Comparison of ENCODE assay signal across 15 cellular contexts in genomic region chr5:156186760-156187159, GRCh38.
DNase-seq lines count a peak whose midpoint lies in the region; ATAC-seq and TF ChIP-seq lines count a peak whose summit lies in the region.
"Had no signal": no experiment of that assay in that cellular context is flagged by ENCODE, and none has a peak within 500 bp of the region (broad histone marks: within the 10 kb centered on the region; RNA-seq: fewer than 3 reads in every experiment).

No MANE protein-coding gene starts in this region.

- no peak overlapping the region for H2AFZ ChIP-seq in fibroblast of lung (ENCODE audit: low read length)

- no peaks in the 10 kb centered on the region for H3K27me3 ChIP-seq in fibroblast of lung (ENCODE audit: control insufficient read depth, insufficient read depth, low read length)
- H3K27me3 ChIP-seq in skeletal muscle satellite cell (ENCODE audit: control insufficient read depth, insufficient read depth, low read length): no peaks in the 10 kb centered on the region
- no peaks in the 10 kb centered on the region for H3K27me3 ChIP-seq in naive thymus-derived CD4-positive, alpha-beta T cell (ENCODE audit: control insufficient read depth in 2 of 2, insufficient read depth in 2 of 2, low read length in 2 of 2)

- DNase-seq in AG08395 (ENCODE audit: low spot score) (peak; percentile 58), HCEC 1CT (peak; percentile 80), fibroblast of lung (ENCODE audit: low read depth in 2 of 2) (peak; percentile 34 to 46), GM19240 (ENCODE audit: insufficient read length, low spot score) (no peak)
- DNase-seq in naive thymus-derived CD4-positive, alpha-beta T cell: no peak
- DNase-seq: CD8-positive, alpha-beta T cell; DMS79 treated with DMSO at 0.1 percent for 48 hours; NCI-H1048; NCI-H1694; NCI-H2107; NCI-H2227 treated with DMSO at 0.1 percent for 48 hours; NCI-H524 had no signal

- H3K4me2 ChIP-seq in fibroblast of lung (ENCODE audit: extremely low read depth, insufficient read depth, low read length) (no peak overlapping the region), skeletal muscle satellite cell (ENCODE audit: low read length) (peak overlapping the region; percentile 2)

- ATAC-seq in naive thymus-derived CD4-positive, alpha-beta T cell: no peak
- no peak for ATAC-seq in GM19328 (IDR thresholded peaks at IDR 0.05; ENCODE audit: unreplicated experiment)
- ATAC-seq: CD8-positive, alpha-beta T cell; Right ventricle myocardium inferior had no signal

- H3K4me1 ChIP-seq in fibroblast of lung (ENCODE audit: control insufficient read depth, extremely low read depth, insufficient read depth, low read length): no peaks in the 10 kb centered on the region
- peaks cover 26% of the 10 kb centered on the region for H3K4me1 ChIP-seq in skeletal muscle satellite cell (ENCODE audit: control insufficient read depth, insufficient read depth, low read length)
- no peaks in the 10 kb centered on the region for H3K4me1 ChIP-seq in naive thymus-derived CD4-positive, alpha-beta T cell (ENCODE audit: control insufficient read depth in 2 of 2, insufficient read depth in 2 of 2, low read length in 2 of 2)

- no peaks in the 10 kb centered on the region for H3K9me3 ChIP-seq in fibroblast of lung (ENCODE audit: control insufficient read depth, insufficient read depth, low read depth, low read length)
- no peaks in the 10 kb centered on the region for H3K9me3 ChIP-seq in skeletal muscle satellite cell (replicated peaks; ENCODE audit: low read length)
- no peaks in the 10 kb centered on the region for H3K9me3 ChIP-seq in naive thymus-derived CD4-positive, alpha-beta T cell (ENCODE audit: control insufficient read depth in 2 of 3, low read length in 3 of 3)

- H3K4me1 Mint-ChIP-seq in naive thymus-derived CD4-positive, alpha-beta T cell: no peaks in the 10 kb centered on the region

- no peaks in the 10 kb centered on the region for H3K79me2 ChIP-seq in fibroblast of lung (ENCODE audit: control insufficient read depth, insufficient read depth, low read length)

- intact Hi-C loops in naive thymus-derived CD4-positive, alpha-beta T cell (cut with micrococcal nuclease): no loop called here

- POLR2A ChIA-PET in naive thymus-derived CD4-positive, alpha-beta T cell (lab: Charles Lee): no interaction called here

- TF ChIP-seq CTCF in fibroblast of lung (conservative IDR thresholded peaks at IDR 0.05 in 1 of 2, IDR thresholded peaks at IDR 0.05 in 1 of 2; ENCODE audit: low read depth in 1 of 2, low read length in 2 of 2): no peak

- H3K4me3 Mint-ChIP-seq in naive thymus-derived CD4-positive, alpha-beta T cell: no peak overlapping the region
- H3K4me3 Mint-ChIP-seq: CD8-positive, alpha-beta T cell had no signal

- CTCF ChIA-PET in naive thymus-derived CD4-positive, alpha-beta T cell (lab: Charles Lee): no interaction called here

- H3K36me3 ChIP-seq in fibroblast of lung (ENCODE audit: control insufficient read depth, insufficient read depth, low read length) (no peaks in the 10 kb centered on the region), skeletal muscle satellite cell (ENCODE audit: insufficient read depth, low read length) (no peaks in the 10 kb centered on the region)
- H3K36me3 ChIP-seq in naive thymus-derived CD4-positive, alpha-beta T cell (ENCODE audit: control insufficient read depth in 2 of 3, insufficient read depth in 3 of 3, low read length in 3 of 3): no peaks in the 10 kb centered on the region

- H3K36me3 Mint-ChIP-seq in naive thymus-derived CD4-positive, alpha-beta T cell: no peaks in the 10 kb centered on the region
- H3K36me3 Mint-ChIP-seq: CD8-positive, alpha-beta T cell had no signal

- H3K27me3 Mint-ChIP-seq in naive thymus-derived CD4-positive, alpha-beta T cell: peaks cover 0 to 23% (median 13%) of the 10 kb centered on the region in 5 donors

- no peak overlapping the region for H3K9ac ChIP-seq in fibroblast of lung (ENCODE audit: insufficient read depth, low read length)
- peak overlapping the region; percentile 15 for H3K9ac ChIP-seq in skeletal muscle satellite cell (ENCODE audit: low read depth, low read length)

- H4K20me1 ChIP-seq in fibroblast of lung (ENCODE audit: control insufficient read depth, extremely low read depth, insufficient read depth, low read length): no peaks in the 10 kb centered on the region

- H3K27ac ChIP-seq in fibroblast of lung (ENCODE audit: insufficient read depth, low read length): no peak overlapping the region
- no peak overlapping the region for H3K27ac ChIP-seq in naive thymus-derived CD4-positive, alpha-beta T cell (ENCODE audit: low read depth, low read length)

- no peak overlapping the region for H3K4me3 ChIP-seq in fibroblast of lung (replicated peaks in 1 of 4; ENCODE audit: control extremely low read depth in 1 of 4, insufficient read depth in 1 of 4, low read depth in 3 of 4, low read length in 4 of 4)
- peak overlapping the region; percentile 26 for H3K4me3 ChIP-seq in skeletal muscle satellite cell (ENCODE audit: low read length)
- no peak overlapping the region for H3K4me3 ChIP-seq in naive thymus-derived CD4-positive, alpha-beta T cell (ENCODE audit: low read length)

- H3K9me3 Mint-ChIP-seq in naive thymus-derived CD4-positive, alpha-beta T cell: no peaks in the 10 kb centered on the region
- H3K9me3 Mint-ChIP-seq: CD8-positive, alpha-beta T cell had no signal

- H3K27ac Mint-ChIP-seq in naive thymus-derived CD4-positive, alpha-beta T cell: no peak overlapping the region
- H3K27ac Mint-ChIP-seq: CD8-positive, alpha-beta T cell had no signal

Comparison
In these comparisons a context has a peak if more than half of its experiments do, and no peak if none do; other contexts are left out.
1. DNase-seq: peak in AG08395 (single experiment), HCEC 1CT (single experiment) and fibroblast of lung (2 of 2); none in GM19240 (single experiment) and naive thymus-derived CD4-positive, alpha-beta T cell (0 of 9).